Comparison of ENCODE assay signal across 11 cellular contexts in the genomic region with DNA sequence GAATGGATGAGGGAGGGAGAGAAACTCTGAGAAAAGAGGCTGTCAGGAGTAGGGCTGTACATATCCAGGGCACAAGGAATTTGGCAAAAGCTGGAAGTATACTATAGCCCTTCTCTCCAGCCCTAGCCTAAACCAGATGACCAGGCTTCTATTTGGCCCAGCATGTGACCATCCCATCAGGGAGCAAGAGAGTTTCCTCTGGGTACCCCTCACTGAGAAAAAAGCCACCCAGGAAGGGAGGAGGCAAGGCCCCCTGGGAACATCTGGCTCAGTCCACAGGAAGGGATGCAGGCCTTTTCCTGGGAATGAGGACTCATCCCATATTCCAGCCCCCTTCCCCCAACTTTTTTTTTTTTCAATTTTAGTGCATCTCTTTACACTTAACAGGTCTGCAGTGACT. TPM values are rescaled to one million over a fixed set of nuclear protein-coding genes. Genes with fewer than 3 reads are reported as not detected.
DNase-seq lines count a peak whose midpoint lies in the region; ATAC-seq and TF ChIP-seq lines count a peak whose summit lies in the region.
"Had no signal": no experiment of that assay in that cellular context is flagged by ENCODE, and none has a peak within 500 bp of the region (broad histone marks: within the 10 kb centered on the region; RNA-seq: fewer than 3 reads in every experiment).

No MANE protein-coding gene starts in this region.

- H3K36me3 ChIP-seq in CD4-positive, CD25-positive, alpha-beta regulatory T cell (ENCODE audit: control insufficient read depth, insufficient read depth, low read length) = peaks cover 46% of the 10 kb centered on the region
- H3K36me3 ChIP-seq in testis (ENCODE audit: low read depth, missing control alignments) (no peaks in the 10 kb centered on the region), thyroid gland (no peaks in the 10 kb centered on the region)
- H3K36me3 ChIP-seq: cardiac muscle cell had no signal

- peak overlapping the region; percentile 91 to 100 (median 97) for H3K27ac Mint-ChIP-seq in CD4-positive, CD25-positive, alpha-beta regulatory T cell
- H3K27ac Mint-ChIP-seq in HFFc6 = peak overlapping the region; percentile 92
- peak overlapping the region; percentile 98 to 100 for H3K27ac Mint-ChIP-seq in activated naive CD4-positive, alpha-beta T cell treated with anti-CD3 and anti-CD28 coated beads, Interleukin-2, amount 50 U/mL, for 72 hours
- peak overlapping the region; percentile 97 for H3K27ac Mint-ChIP-seq in natural killer cell treated with Interleukin-12 subunit alpha and Interleukin-12 subunit beta and Interleukin-15 and Interleukin-18, amount 100 ng/mL, for 72 hours

- no peaks in the 10 kb centered on the region for H3K9me3 ChIP-seq in CD4-positive, CD25-positive, alpha-beta regulatory T cell (ENCODE audit: control insufficient read depth in 2 of 2, low read length in 2 of 2)
- H3K9me3 ChIP-seq in testis (no peaks in the 10 kb centered on the region), thyroid gland (no peaks in the 10 kb centered on the region)
- H3K9me3 ChIP-seq: psoas muscle had no signal

- H3K4me1 Mint-ChIP-seq in CD4-positive, CD25-positive, alpha-beta regulatory T cell = peaks cover 32 to 99% (median 85%) of the 10 kb centered on the region in 4 donors
- peaks cover 100% of the 10 kb centered on the region for H3K4me1 Mint-ChIP-seq in HFFc6 (ENCODE audit: low read depth)
- peaks cover 84 to 88% of the 10 kb centered on the region in 2 donors for H3K4me1 Mint-ChIP-seq in natural killer cell treated with Interleukin-12 subunit alpha and Interleukin-12 subunit beta and Interleukin-15 and Interleukin-18, amount 100 ng/mL, for 72 hours (ENCODE audit: low read depth in 2 of 2)

- peak overlapping the region in 3 of 4 donors; percentile 94 to 99 (median 97) for H3K4me3 Mint-ChIP-seq in CD4-positive, CD25-positive, alpha-beta regulatory T cell
- peak overlapping the region; percentile 96 for H3K4me3 Mint-ChIP-seq in HFFc6
- H3K4me3 Mint-ChIP-seq in natural killer cell treated with Interleukin-12 subunit alpha and Interleukin-12 subunit beta and Interleukin-15 and Interleukin-18, amount 100 ng/mL, for 72 hours = peak overlapping the region; percentile 99

- DNase-seq in CD4-positive, CD25-positive, alpha-beta regulatory T cell = no peak
- DNase-seq in HFFc6 (no peak), testis (no peak), thyroid gland (no peak)
- DNase-seq in activated naive CD4-positive, alpha-beta T cell treated with anti-CD3 and anti-CD28 coated beads, Interleukin-2, amount 50 U/mL, for 72 hours (ENCODE audit: low spot score in 2 of 2) = no peak
- DNase-seq in natural killer cell treated with Interleukin-12 subunit alpha and Interleukin-12 subunit beta and Interleukin-15 and Interleukin-18, amount 100 ng/mL, for 72 hours (ENCODE audit: low spot score) = no peak
- DNase-seq: GOT3, NCI-H1930, psoas muscle had no signal

- peak overlapping the region; percentile 91 for H3K27ac ChIP-seq in CD4-positive, CD25-positive, alpha-beta regulatory T cell (ENCODE audit: insufficient read depth, low read length, poor library complexity, severe bottlenecking)
- no peak overlapping the region for H3K27ac ChIP-seq in testis
- H3K27ac ChIP-seq in thyroid gland = no peak overlapping the region
- H3K27ac ChIP-seq: cardiac muscle cell, psoas muscle had no signal

- TF ChIP-seq POLR2A in testis (IDR thresholded peaks at IDR 0.05) (no peak), thyroid gland (IDR thresholded peaks at IDR 0.05) (no peak)

- no peaks in the 10 kb centered on the region for H3K9me3 Mint-ChIP-seq in CD4-positive, CD25-positive, alpha-beta regulatory T cell
- 0 out of 2 replicates have a peak, but pooled peaks cover 4% of the 10 kb centered on the region for H3K9me3 Mint-ChIP-seq in HFFc6
- peaks cover 0 to 6% of the 10 kb centered on the region in 2 donors for H3K9me3 Mint-ChIP-seq in activated naive CD4-positive, alpha-beta T cell treated with anti-CD3 and anti-CD28 coated beads, Interleukin-2, amount 50 U/mL, for 72 hours
- H3K9me3 Mint-ChIP-seq in natural killer cell treated with Interleukin-12 subunit alpha and Interleukin-12 subunit beta and Interleukin-15 and Interleukin-18, amount 100 ng/mL, for 72 hours = peaks cover 10% of the 10 kb centered on the region

- TF ChIP-seq CTCF in HFFc6 (IDR thresholded peaks at IDR 0.05) (no peak), testis (IDR thresholded peaks at IDR 0.05) (no peak), thyroid gland (IDR thresholded peaks at IDR 0.05) (no peak)

- no peaks in the 10 kb centered on the region for H3K27me3 ChIP-seq in CD4-positive, CD25-positive, alpha-beta regulatory T cell (ENCODE audit: control insufficient read depth, insufficient read depth, low read length)
- H3K27me3 ChIP-seq in testis = no peaks in the 10 kb centered on the region
- H3K27me3 ChIP-seq in thyroid gland = no peaks in the 10 kb centered on the region
- H3K27me3 ChIP-seq: cardiac muscle cell had no signal

- ATAC-seq in CD4-positive, CD25-positive, alpha-beta regulatory T cell (ENCODE audit: low read depth in 2 of 2) = no peak
- no peak for ATAC-seq in activated naive CD4-positive, alpha-beta T cell treated with anti-CD3 and anti-CD28 coated beads, Interleukin-2, amount 50 U/mL, for 72 hours
- ATAC-seq in natural killer cell treated with Interleukin-12 subunit alpha and Interleukin-12 subunit beta and Interleukin-15 and Interleukin-18, amount 100 ng/mL, for 72 hours = no peak
- no peak for ATAC-seq in HG02970 (IDR thresholded peaks at IDR 0.05; ENCODE audit: low FRiP score, unreplicated experiment)
- ATAC-seq: psoas muscle had no signal

- peaks cover 69% of the 10 kb centered on the region for H3K36me3 Mint-ChIP-seq in CD4-positive, CD25-positive, alpha-beta regulatory T cell
- peaks cover 86% of the 10 kb centered on the region for H3K36me3 Mint-ChIP-seq in HFFc6 (ENCODE audit: low read depth)
- H3K36me3 Mint-ChIP-seq in activated naive CD4-positive, alpha-beta T cell treated with anti-CD3 and anti-CD28 coated beads, Interleukin-2, amount 50 U/mL, for 72 hours = peaks cover 30 to 64% of the 10 kb centered on the region in 2 donors
- H3K36me3 Mint-ChIP-seq in natural killer cell treated with Interleukin-12 subunit alpha and Interleukin-12 subunit beta and Interleukin-15 and Interleukin-18, amount 100 ng/mL, for 72 hours = peaks cover 43% of the 10 kb centered on the region

- peak overlapping the region; percentile 100 for H3K4me3 ChIP-seq in CD4-positive, CD25-positive, alpha-beta regulatory T cell (ENCODE audit: low read depth, low read length)
- H3K4me3 ChIP-seq in testis = no peak overlapping the region
- no peak overlapping the region for H3K4me3 ChIP-seq in thyroid gland (replicated peaks in 1 of 3)
- H3K4me3 ChIP-seq: cardiac muscle cell, psoas muscle had no signal

- no peaks in the 10 kb centered on the region for H3K27me3 Mint-ChIP-seq in CD4-positive, CD25-positive, alpha-beta regulatory T cell
- peaks cover 46% of the 10 kb centered on the region for H3K27me3 Mint-ChIP-seq in HFFc6 (ENCODE audit: insufficient read depth)
- no peaks in the 10 kb centered on the region for H3K27me3 Mint-ChIP-seq in natural killer cell treated with Interleukin-12 subunit alpha and Interleukin-12 subunit beta and Interleukin-15 and Interleukin-18, amount 100 ng/mL, for 72 hours

- intact Hi-C loops in testis (cut with DNase I; ENCODE audit: low total_unique reads) (no loop called here), thyroid gland (cut with DNase I) (no loop called here)

- H3K4me1 ChIP-seq in CD4-positive, CD25-positive, alpha-beta regulatory T cell (ENCODE audit: control insufficient read depth, insufficient read depth, low read length, poor library complexity, severe bottlenecking) = peaks cover 100% of the 10 kb centered on the region
- H3K4me1 ChIP-seq in testis = no peaks in the 10 kb centered on the region
- H3K4me1 ChIP-seq in thyroid gland = peaks cover 18 to 54% of the 10 kb centered on the region in 2 donors
- H3K4me1 ChIP-seq: psoas muscle had no signal

RNA-seq across cellular contexts. Expression of gene CD44, which starts 8.3 kb away (rescaled TPM):
- 1,181 TPM for total RNA-seq in CD4-positive, CD25-positive, alpha-beta regulatory T cell
- polyA plus RNA-seq in CD4-positive, CD25-positive, alpha-beta regulatory T cell = 100 to 1,000 TPM; 441 to 539 (median 477) TPM
- 1,000 to 10,000 TPM; 1,912 to 2,221 (median 2,175) TPM for total RNA-seq in HFFc6 (2021; fragmentation: NEBNext Ultra II Directional; extraction: Animal tissue kit (Norgen Biotek cat#: 25700))
- 100 to 1,000 TPM; 321 to 381 TPM for total RNA-seq in activated naive CD4-positive, alpha-beta T cell treated with anti-CD3 and anti-CD28 coated beads, Interleukin-2, amount 50 U/mL, for 72 hours
- 100 to 1,000 TPM; 698 to 736 TPM for total RNA-seq in natural killer cell treated with Interleukin-12 subunit alpha and Interleukin-12 subunit beta and Interleukin-15 and Interleukin-18, amount 100 ng/mL, for 72 hours
- 10 to 100 TPM in 1 of 2 donors, 1 to 10 TPM in 1; 4.0 to 13.4 TPM for total RNA-seq in testis
- 44.5 TPM for polyA plus RNA-seq in testis (ENCODE audit: insufficient read depth, low read depth, low replicate concordance)
- 100 to 1,000 TPM; 164 to 302 (median 189) TPM for total RNA-seq in thyroid gland

Comparison
In these comparisons a context has a peak if more than half of its experiments do, and no peak if none do; other contexts are left out.
1. RNA of gene CD44, which starts 8.3 kb away (total RNA-seq): 1,912 to 2,221 TPM in HFFc6, 1,181 TPM in CD4-positive, CD25-positive, alpha-beta regulatory T cell (single experiment), 698 to 736 TPM in natural killer cell treated with Interleukin-12 subunit alpha and Interleukin-12 subunit beta and Interleukin-15 and Interleukin-18, amount 100 ng/mL, for 72 hours, 321 to 381 TPM in activated naive CD4-positive, alpha-beta T cell treated with anti-CD3 and anti-CD28 coated beads, Interleukin-2, amount 50 U/mL, for 72 hours and 164 to 302 TPM in thyroid gland; 4.0 to 13.4 TPM in testis; every median in the first group is over 10 times any median in the second.
2. Peak in every context shown above with its lines, with median percentiles within 50 percentile points of each other: H3K27ac Mint-ChIP-seq and H3K4me3 Mint-ChIP-seq.